Comparison of ENCODE assay signal across 1 cellular context in genomic region chr18:35507623-35508022, GRCh38.
TF ChIP-seq lines count a peak whose summit lies in the region.

No MANE protein-coding gene starts in this region.

TF ChIP-seq in HepG2, 621 proteins besides CTCF, POLR2A, EP300 and RAD21 (continued from another document):
- TF ChIP-seq USF2 (IDR thresholded peaks at IDR 0.05; ENCODE audit: low read depth, low read length) = no peak
- TF ChIP-seq USF2 (CRISPR knock-in tag; IDR thresholded peaks at IDR 0.05; ENCODE audit: borderline replicate concordance) = peak; percentile 55; the same call in 1 of the 2 replicates
- no peak for TF ChIP-seq ZNF207 (IDR thresholded peaks at IDR 0.05; ENCODE audit: borderline replicate concordance)
- peak; percentile 76; the same call in 1 of the 2 replicates for TF ChIP-seq ZNF281 (CRISPR knock-in tag; IDR thresholded peaks at IDR 0.05; ENCODE audit: borderline replicate concordance)
- TF ChIP-seq RBM22 (optimal IDR thresholded peaks at IDR 0.05; ENCODE audit: low read length) = no peak
